Comparison of ENCODE assay signal across 8 cellular contexts in genomic region chr1:101309334-101310221, GRCh38.
DNase-seq lines count a peak whose midpoint lies in the region; ATAC-seq and TF ChIP-seq lines count a peak whose summit lies in the region.

No MANE protein-coding gene starts in this region.

- peak; percentile 57 for ATAC-seq in GM18867 (IDR thresholded peaks at IDR 0.05; ENCODE audit: unreplicated experiment)
- ATAC-seq in HG03103 (IDR thresholded peaks at IDR 0.05; ENCODE audit: low read depth, unreplicated experiment): peak; percentile 38
- peak; percentile 66 for ATAC-seq in activated CD8-positive, alpha-beta T cell treated with anti-CD3 and anti-CD28 coated beads for 36 hours

- H3K79me1 ChIP-seq in mesenchymal stem cell (replicated peaks; ENCODE audit: low read length, poor library complexity, severe bottlenecking): no peaks in the 10 kb centered on the region

- no peak overlapping the region for H3K18ac ChIP-seq in mesenchymal stem cell (ENCODE audit: low read depth in 1 of 2, low read length in 2 of 2)

- H3K4me1 ChIP-seq in mesenchymal stem cell (ENCODE audit: control insufficient read depth, insufficient read depth, low read depth, low read length): peaks cover 5% of the 10 kb centered on the region

- H3K9me3 Mint-ChIP-seq in activated CD8-positive, alpha-beta T cell treated with anti-CD3 and anti-CD28 coated beads for 36 hours: no peaks in the 10 kb centered on the region

- 3% methylated on average over 31 of the region's 37 CpGs for WGBS in mesenchymal stem cell

- no peak for DNase-seq in AG09319 (ENCODE audit: extremely low read depth, low read depth)
- DNase-seq in NCI-H526 (lab: John Stamatoyannopoulos, UW): peak; percentile 48 to 64
- peak; percentile 72 for DNase-seq in activated CD8-positive, alpha-beta T cell treated with anti-CD3 and anti-CD28 coated beads for 36 hours
- peak; percentile 67 for DNase-seq in effector CD8-positive, alpha-beta T cell (lab: John Stamatoyannopoulos, UW)
- peak; percentile 50 for DNase-seq in mesenchymal stem cell
- peak; percentile 57 for DNase-seq in stimulated activated CD8-positive, alpha-beta memory T cell treated with anti-CD3 and anti-CD28 coated beads, Interleukin-15, amount 100 ng/mL, for 1 hour (ENCODE audit: low read depth)

- H3K4me3 Mint-ChIP-seq in activated CD8-positive, alpha-beta T cell treated with anti-CD3 and anti-CD28 coated beads for 36 hours: peak overlapping the region; percentile 71

- TF ChIP-seq CTCF in AG09319 (IDR thresholded peaks at IDR 0.05; ENCODE audit: low read depth, low read length): peak; percentile 95
- peak; percentile 89 for TF ChIP-seq CTCF in activated CD8-positive, alpha-beta T cell treated with anti-CD3 and anti-CD28 coated beads for 36 hours (IDR thresholded peaks at IDR 0.05)

- H2BK15ac ChIP-seq in mesenchymal stem cell (ENCODE audit: low read depth, poor library complexity, severe bottlenecking): no peak overlapping the region

- no peaks in the 10 kb centered on the region for H3K36me3 Mint-ChIP-seq in activated CD8-positive, alpha-beta T cell treated with anti-CD3 and anti-CD28 coated beads for 36 hours (ENCODE audit: low read depth)

- CTCF ChIA-PET in activated CD8-positive, alpha-beta T cell treated with anti-CD3 and anti-CD28 coated beads for 36 hours (lab: Charles Lee): interaction anchor here (0.5 to 8.8 kb wide), 61 partner anchors 9 to 1344 kb away, joined by 3 to 153 read pairs (median 5); no protein-coding TSS in a partner anchor

- H3K14ac ChIP-seq in mesenchymal stem cell (ENCODE audit: low read length in 2 of 2): peak overlapping the region in 1 of 2 experiments; percentile 44

- H3K27ac Mint-ChIP-seq in activated CD8-positive, alpha-beta T cell treated with anti-CD3 and anti-CD28 coated beads for 36 hours: peak overlapping the region; percentile 86

- H2BK12ac ChIP-seq in mesenchymal stem cell (ENCODE audit: low read length in 2 of 2): no peak overlapping the region

- no peak overlapping the region for H3K27ac ChIP-seq in mesenchymal stem cell (ENCODE audit: low read length, poor library complexity, severe bottlenecking)

- peaks cover 51 to 76% of the 10 kb centered on the region in 2 experiments for H3K27me3 ChIP-seq in mesenchymal stem cell (ENCODE audit: control insufficient read depth in 1 of 2, insufficient read depth in 1 of 2, low read length in 2 of 2)

- H3K4me3 ChIP-seq in mesenchymal stem cell (ENCODE audit: insufficient read depth in 1 of 2, low read depth in 1 of 2, low read length in 2 of 2): peak overlapping the region; percentile 49 to 73

- H2BK5ac ChIP-seq in mesenchymal stem cell (ENCODE audit: low read depth, low read length, poor library complexity, severe bottlenecking): no peak overlapping the region

- peak overlapping the region; percentile 48 for H2AFZ ChIP-seq in mesenchymal stem cell (ENCODE audit: low read depth, low read length)

- H3K4me1 Mint-ChIP-seq in activated CD8-positive, alpha-beta T cell treated with anti-CD3 and anti-CD28 coated beads for 36 hours (ENCODE audit: low read depth): peaks cover 69% of the 10 kb centered on the region

- no peak overlapping the region for H3K4ac ChIP-seq in mesenchymal stem cell (ENCODE audit: low read depth in 1 of 2, low read length in 2 of 2)

- H3K27me3 Mint-ChIP-seq in activated CD8-positive, alpha-beta T cell treated with anti-CD3 and anti-CD28 coated beads for 36 hours: no peaks in the 10 kb centered on the region

- H3K9ac ChIP-seq in mesenchymal stem cell (ENCODE audit: low read length): peak overlapping the region; percentile 57

- no peak overlapping the region for H2AK5ac ChIP-seq in mesenchymal stem cell (ENCODE audit: low read length, severe bottlenecking)

- H2BK120ac ChIP-seq in mesenchymal stem cell (ENCODE audit: low read depth, low read length): no peak overlapping the region

- H3K23ac ChIP-seq in mesenchymal stem cell (ENCODE audit: low read length in 2 of 2): no peak overlapping the region

- H3K36me3 ChIP-seq in mesenchymal stem cell (ENCODE audit: control insufficient read depth in 1 of 2, insufficient read depth in 2 of 2, low read depth in 1 of 2, low read length in 2 of 2): no peaks in the 10 kb centered on the region

- intact Hi-C loops in activated CD8-positive, alpha-beta T cell treated with anti-CD3 and anti-CD28 coated beads for 36 hours (cut with micrococcal nuclease): loop anchor here (1.0 to 5.0 kb wide), 3 partner anchors 48 to 387 kb away; no protein-coding TSS in a partner anchor

- H4K91ac ChIP-seq in mesenchymal stem cell (ENCODE audit: low read length): no peak overlapping the region

- no peaks in the 10 kb centered on the region for H3K9me3 ChIP-seq in mesenchymal stem cell (ENCODE audit: control insufficient read depth, low read length)

- H4K8ac ChIP-seq in mesenchymal stem cell (ENCODE audit: low read length): peak overlapping the region; percentile 45

- H3K4me2 ChIP-seq in mesenchymal stem cell (ENCODE audit: low read length, poor library complexity, severe bottlenecking): peak overlapping the region; percentile 92

- POLR2A ChIA-PET in activated CD8-positive, alpha-beta T cell treated with anti-CD3 and anti-CD28 coated beads for 36 hours (lab: Charles Lee): interaction anchor here (0.6 to 1.4 kb wide), 6 partner anchors 17 to 415 kb away, joined by 3 to 5 read pairs (median 3); partner anchors contain the start of gene EXTL2
